In genomic region chr15:101264011-101264410, GRCh38 we compare ENCODE assay signal across 19 cellular contexts. TPM values are rescaled to one million over a fixed set of nuclear protein-coding genes. Genes with fewer than 3 reads are reported as not detected.
DNase-seq lines count a peak whose midpoint lies in the region; ATAC-seq, FAIRE-seq and TF ChIP-seq lines count a peak whose summit lies in the region.
"Had no signal": no experiment of that assay in that cellular context is flagged by ENCODE, and none has a peak within 500 bp of the region (broad histone marks: within the 10 kb centered on the region; RNA-seq: fewer than 3 reads in every experiment).

No MANE protein-coding gene starts in this region.

- intact Hi-C loops in spleen (cut with DNase I; ENCODE audit: low total_unique reads): loop anchor here (10.0 kb wide), 1 partner anchor 639 kb away; no protein-coding TSS in a partner anchor

- no peaks in the 10 kb centered on the region for H3K9me3 ChIP-seq in spleen
- H3K9me3 ChIP-seq: prostate gland, transverse colon had no signal

- ATAC-seq in HG03457 (IDR thresholded peaks at IDR 0.05; ENCODE audit: unreplicated experiment) (peak; percentile 42), HG02852 (IDR thresholded peaks at IDR 0.05; ENCODE audit: unreplicated experiment) (no peak), GM21515 (IDR thresholded peaks at IDR 0.05; ENCODE audit: unreplicated experiment) (no peak)
- ATAC-seq in stimulated activated memory B cell treated with anti-CD40 and anti-IgM and Interleukin-4, amounts not matched to agents 10 μg/mL and 1 μg/mL and 100 μg/mL, for 72 hours: no peak
- ATAC-seq: activated CD4-positive, CD25-positive, alpha-beta regulatory T cell treated with anti-CD3 and anti-CD28 coated beads, Interleukin-2, amount 50 U/mL, for 24 hours had no signal

- H3K4me1 ChIP-seq in spleen: peaks cover 8 to 36% (median 18%) of the 10 kb centered on the region in 6 donors
- H3K4me1 ChIP-seq: prostate gland had no signal

- H3K36me3 Mint-ChIP-seq in stimulated activated memory B cell treated with anti-CD40 and anti-IgM and Interleukin-4, amounts not matched to agents 10 μg/mL and 1 μg/mL and 100 μg/mL, for 72 hours: peaks cover 3% of the 10 kb centered on the region

- no peak for DNase-seq in GM18507 (ENCODE audit: extremely low spot score, insufficient read length, low read depth)
- DNase-seq in brain microvascular endothelial cell: peak; percentile 32
- DNase-seq in spleen: no peak
- DNase-seq in NCI-H82 treated with DMSO at 0.1 percent for 48 hours (lab: John Stamatoyannopoulos, UW; ENCODE audit: unreplicated experiment): no peak
- DNase-seq: effector memory CD4-positive, alpha-beta T cell; kidney; NCI-H187; NCI-H524; nephron progenitor cell; stimulated activated naive CD4-positive, alpha-beta T cell; T-helper 9 cell; transverse colon had no signal

- no peaks in the 10 kb centered on the region for H3K4me1 Mint-ChIP-seq in stimulated activated memory B cell treated with anti-CD40 and anti-IgM and Interleukin-4, amounts not matched to agents 10 μg/mL and 1 μg/mL and 100 μg/mL, for 72 hours
- H3K4me1 Mint-ChIP-seq: memory B cell had no signal

- H3K27me3 ChIP-seq in brain microvascular endothelial cell (replicated peaks): no peaks in the 10 kb centered on the region
- no peaks in the 10 kb centered on the region for H3K27me3 ChIP-seq in spleen (replicated peaks in 1 of 7)
- H3K27me3 ChIP-seq: transverse colon had no signal

- H3K27me3 Mint-ChIP-seq in stimulated activated memory B cell treated with anti-CD40 and anti-IgM and Interleukin-4, amounts not matched to agents 10 μg/mL and 1 μg/mL and 100 μg/mL, for 72 hours: peaks cover 9% of the 10 kb centered on the region

- no peak overlapping the region for H3K4me3 Mint-ChIP-seq in stimulated activated memory B cell treated with anti-CD40 and anti-IgM and Interleukin-4, amounts not matched to agents 10 μg/mL and 1 μg/mL and 100 μg/mL, for 72 hours
- H3K4me3 Mint-ChIP-seq: memory B cell, nephron progenitor cell had no signal

- H3K4me3 ChIP-seq in brain microvascular endothelial cell (ENCODE audit: low read depth, low read length) (no peak overlapping the region), spleen (no peak overlapping the region)
- H3K4me3 ChIP-seq: prostate gland, transverse colon had no signal

- no peak for TF ChIP-seq POLR2A in spleen (IDR thresholded peaks at IDR 0.05)

- 81 to 96% (median 87%) methylated on average over 3 to 4 of the region's 4 CpGs for WGBS in spleen, 5 donors

- TF ChIP-seq CTCF in brain microvascular endothelial cell (IDR thresholded peaks at IDR 0.05; ENCODE audit: low read depth, low read length, missing control alignments) (no peak), spleen (IDR thresholded peaks at IDR 0.05 in 8 of 11, conservative IDR thresholded peaks at IDR 0.05 in 3 of 11) (no peak)

- H3K9me3 Mint-ChIP-seq in stimulated activated memory B cell treated with anti-CD40 and anti-IgM and Interleukin-4, amounts not matched to agents 10 μg/mL and 1 μg/mL and 100 μg/mL, for 72 hours: no peaks in the 10 kb centered on the region
- H3K9me3 Mint-ChIP-seq: memory B cell, nephron progenitor cell had no signal

- H3K27ac ChIP-seq in brain microvascular endothelial cell: no peak overlapping the region
- peak overlapping the region in 7 of 8 donors; percentile 23 to 70 (median 56) for H3K27ac ChIP-seq in spleen
- H3K27ac ChIP-seq: prostate gland, transverse colon had no signal

- no peak overlapping the region for H3K27ac Mint-ChIP-seq in stimulated activated memory B cell treated with anti-CD40 and anti-IgM and Interleukin-4, amounts not matched to agents 10 μg/mL and 1 μg/mL and 100 μg/mL, for 72 hours
- H3K27ac Mint-ChIP-seq: memory B cell had no signal

- peaks cover 6% of the 10 kb centered on the region for H3K36me3 ChIP-seq in brain microvascular endothelial cell (replicated peaks)
- peaks cover 0 to 10% (median 2%) of the 10 kb centered on the region in 6 donors for H3K36me3 ChIP-seq in spleen
- H3K36me3 ChIP-seq: prostate gland, transverse colon had no signal

- peak; percentile 81 for FAIRE-seq in GM18507 (lab: Jason Lieb, UNC)
- FAIRE-seq: kidney had no signal

- in situ Hi-C loops in brain microvascular endothelial cell (cut with HindIII; ENCODE audit: low pct_ligation_motif_present, low sequenced_read_pairs): no loop called here

RNA-seq across cellular contexts. Expression of gene CHSY1, which starts 12.2 kb away (rescaled TPM):
- 10 to 100 TPM; 50.2 to 99.5 (median 55.9) TPM for total RNA-seq in spleen
- 1 to 10 TPM; 6.8 to 9.2 (median 8.3) TPM for polyA plus RNA-seq in spleen

RNA-seq across cellular contexts. Expression of gene SELENOS, which starts 13.3 kb away (rescaled TPM):
- total RNA-seq in spleen: 100 to 1,000 TPM in 1 of 7 donors, 10 to 100 TPM in 6; 47.3 to 109 (median 63.8) TPM
- polyA plus RNA-seq in spleen: 10 to 100 TPM; 25.7 to 41.1 (median 39.7) TPM

RNA-seq across cellular contexts. Expression of gene SNRPA1, which starts 31.0 kb away (rescaled TPM):
- total RNA-seq in spleen: 10 to 100 TPM; 56.2 to 85.4 (median 68.8) TPM
- polyA plus RNA-seq in spleen: 10 to 100 TPM; 74.6 to 75.1 (median 74.7) TPM
